In the genomic region with DNA sequence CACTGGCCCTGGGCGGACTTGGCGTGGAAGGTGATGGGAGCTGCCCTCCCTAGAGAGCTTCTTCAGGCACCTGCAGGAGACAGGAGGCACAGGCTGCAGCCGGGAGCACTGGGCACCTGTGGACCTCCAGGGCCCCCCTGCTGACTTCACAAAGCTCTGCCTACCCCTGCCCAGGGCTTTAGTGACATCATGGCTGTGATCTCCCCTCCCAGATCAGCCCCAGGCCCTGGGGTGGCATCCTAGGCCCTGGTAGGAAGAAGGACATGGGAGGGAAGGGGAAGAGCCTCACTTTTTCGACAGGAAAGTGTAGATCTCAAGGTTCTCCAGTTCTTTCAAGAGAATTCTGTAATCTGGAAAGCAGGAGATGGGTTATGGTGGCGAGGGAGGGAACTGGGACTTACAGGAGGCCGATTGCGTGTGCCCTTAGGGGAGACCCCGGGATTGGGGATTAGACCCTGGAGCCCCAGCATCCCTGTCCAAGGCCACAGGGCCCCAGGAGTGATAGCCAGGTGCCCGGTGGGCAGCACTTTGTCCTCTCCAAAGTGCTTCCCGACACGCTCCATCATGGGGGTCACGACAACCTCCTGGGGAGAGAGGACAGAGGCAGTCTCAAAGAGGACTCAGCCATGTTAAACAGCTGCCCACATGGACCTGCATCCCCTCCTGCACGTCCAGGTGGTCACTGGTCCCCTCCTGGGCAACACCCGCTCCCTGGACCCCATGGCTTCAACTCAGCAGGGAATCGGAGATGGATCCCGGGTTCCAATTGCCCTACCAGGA, we compare ENCODE assay signal across 8 cellular contexts. TPM values are rescaled to one million over a fixed set of nuclear protein-coding genes. Genes with fewer than 3 reads are reported as not detected.
"Had no signal": no experiment of that assay in that cellular context is flagged by ENCODE, and none has a peak within 500 bp of the region (broad histone marks: within the 10 kb centered on the region; RNA-seq: fewer than 3 reads in every experiment).

No MANE protein-coding gene starts in this region.

RNA-seq across cellular contexts. Expression of a gene that starts 37.5 kb away (rescaled TPM):
- total RNA-seq: activated B cell treated with CpG ODN at 0.5 μM for 24 hours; activated naive CD4-positive, alpha-beta T cell treated with anti-CD3 and anti-CD28 coated beads for 36 hours; activated naive CD4-positive, alpha-beta T cell treated with anti-CD3 and anti-CD28 coated beads, Interleukin-2, amount 50 U/mL, for 72 hours; activated T-helper 17 cell treated with anti-CD3 and anti-CD28 coated beads, Interleukin-2, amount 50 U/mL, for 72 hours; adrenal gland; ascending aorta; bronchial epithelial cell; cardiac muscle cell had no signal
